ENCODE assay signal across 2 cellular contexts in genomic region chr6:117549606-117550005, GRCh38.
TF ChIP-seq lines count a peak whose summit lies in the region.

No MANE protein-coding gene starts in this region.

TF ChIP-seq in SK-N-SH, 30 proteins besides CTCF, POLR2A, EP300 and RAD21 (continued from another document):
- TF ChIP-seq NRF1 (IDR thresholded peaks at IDR 0.05; ENCODE audit: low read depth, low read length) (no peak), TCF12 (IDR thresholded peaks at IDR 0.05) (no peak), ELF1 (IDR thresholded peaks at IDR 0.05) (no peak), EZH2phosphoT487 (IDR thresholded peaks at IDR 0.05; ENCODE audit: borderline replicate concordance, low read depth) (no peak), FOXM1 (IDR thresholded peaks at IDR 0.05; ENCODE audit: low read depth) (no peak), SMC3 (IDR thresholded peaks at IDR 0.05; ENCODE audit: low read depth, low read length) (no peak), GABPA (IDR thresholded peaks at IDR 0.05; ENCODE audit: low read depth) (no peak), RCOR1 (IDR thresholded peaks at IDR 0.05; ENCODE audit: low read length) (no peak), MEF2A (IDR thresholded peaks at IDR 0.05; ENCODE audit: borderline replicate concordance, low read depth) (no peak)
- TF ChIP-seq, protein P1, sequence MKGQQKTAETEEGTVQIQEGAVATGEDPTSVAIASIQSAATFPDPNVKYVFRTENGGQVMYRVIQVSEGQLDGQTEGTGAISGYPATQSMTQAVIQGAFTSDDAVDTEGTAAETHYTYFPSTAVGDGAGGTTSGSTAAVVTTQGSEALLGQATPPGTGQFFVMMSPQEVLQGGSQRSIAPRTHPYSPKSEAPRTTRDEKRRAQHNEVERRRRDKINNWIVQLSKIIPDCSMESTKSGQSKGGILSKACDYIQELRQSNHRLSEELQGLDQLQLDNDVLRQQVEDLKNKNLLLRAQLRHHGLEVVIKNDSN (IDR thresholded peaks at IDR 0.05; ENCODE audit: borderline replicate concordance, low read depth): no peak
- TF ChIP-seq, protein P2, sequence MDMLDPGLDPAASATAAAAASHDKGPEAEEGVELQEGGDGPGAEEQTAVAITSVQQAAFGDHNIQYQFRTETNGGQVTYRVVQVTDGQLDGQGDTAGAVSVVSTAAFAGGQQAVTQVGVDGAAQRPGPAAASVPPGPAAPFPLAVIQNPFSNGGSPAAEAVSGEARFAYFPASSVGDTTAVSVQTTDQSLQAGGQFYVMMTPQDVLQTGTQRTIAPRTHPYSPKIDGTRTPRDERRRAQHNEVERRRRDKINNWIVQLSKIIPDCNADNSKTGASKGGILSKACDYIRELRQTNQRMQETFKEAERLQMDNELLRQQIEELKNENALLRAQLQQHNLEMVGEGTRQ (IDR thresholded peaks at IDR 0.05; ENCODE audit: borderline replicate concordance, low read depth, low read length): no peak

TF ChIP-seq in SK-N-SH treated with all-trans-retinoic acid at 6 μM for 48 hours, 23 proteins besides CTCF, POLR2A, EP300 and RAD21:
- no peak for TF ChIP-seq PATZ1 (CRISPR knock-in tag; IDR thresholded peaks at IDR 0.05; ENCODE audit: borderline replicate concordance)
- TF ChIP-seq, protein P3, sequence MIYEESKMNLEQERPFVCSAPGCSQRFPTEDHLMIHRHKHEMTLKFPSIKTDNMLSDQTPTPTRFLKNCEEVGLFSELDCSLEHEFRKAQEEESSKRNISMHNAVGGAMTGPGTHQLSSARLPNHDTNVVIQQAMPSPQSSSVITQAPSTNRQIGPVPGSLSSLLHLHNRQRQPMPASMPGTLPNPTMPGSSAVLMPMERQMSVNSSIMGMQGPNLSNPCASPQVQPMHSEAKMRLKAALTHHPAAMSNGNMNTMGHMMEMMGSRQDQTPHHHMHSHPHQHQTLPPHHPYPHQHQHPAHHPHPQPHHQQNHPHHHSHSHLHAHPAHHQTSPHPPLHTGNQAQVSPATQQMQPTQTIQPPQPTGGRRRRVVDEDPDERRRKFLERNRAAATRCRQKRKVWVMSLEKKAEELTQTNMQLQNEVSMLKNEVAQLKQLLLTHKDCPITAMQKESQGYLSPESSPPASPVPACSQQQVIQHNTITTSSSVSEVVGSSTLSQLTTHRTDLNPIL (CRISPR knock-in tag; IDR thresholded peaks at IDR 0.05; ENCODE audit: low read depth): no peak
- TF ChIP-seq ZNF70 (CRISPR knock-in tag; IDR thresholded peaks at IDR 0.05): no peak
- no peak for TF ChIP-seq TCF4 (CRISPR knock-in tag; IDR thresholded peaks at IDR 0.05; ENCODE audit: borderline replicate concordance)
- no peak for TF ChIP-seq ESRRG (CRISPR knock-in tag; IDR thresholded peaks at IDR 0.05)
- TF ChIP-seq ZFP30 (CRISPR knock-in tag; IDR thresholded peaks at IDR 0.05): no peak
- no peak for TF ChIP-seq RARB (CRISPR knock-in tag; IDR thresholded peaks at IDR 0.05)
- no peak for TF ChIP-seq CSDC2 (CRISPR knock-in tag; IDR thresholded peaks at IDR 0.05)
- TF ChIP-seq ISL1 (CRISPR knock-in tag; IDR thresholded peaks at IDR 0.05): no peak
- TF ChIP-seq SNAI2 (CRISPR knock-in tag; IDR thresholded peaks at IDR 0.05): no peak
- no peak for TF ChIP-seq OSR1 (CRISPR knock-in tag; IDR thresholded peaks at IDR 0.05)
- TF ChIP-seq ZC3H10 (CRISPR knock-in tag; IDR thresholded peaks at IDR 0.05): no peak
- no peak for TF ChIP-seq ZFP3 (CRISPR knock-in tag; IDR thresholded peaks at IDR 0.05)
- TF ChIP-seq ZNF565 (CRISPR knock-in tag; conservative IDR thresholded peaks at IDR 0.05; ENCODE audit: low read depth): no peak
- no peak for TF ChIP-seq CSRNP3 (CRISPR knock-in tag; IDR thresholded peaks at IDR 0.05)
- TF ChIP-seq BACH2 (CRISPR knock-in tag; IDR thresholded peaks at IDR 0.05; ENCODE audit: borderline replicate concordance): no peak
- TF ChIP-seq ZNF8 (CRISPR knock-in tag; IDR thresholded peaks at IDR 0.05): no peak
